19 cellular contexts compared by ENCODE assay signal in the genomic region with DNA sequence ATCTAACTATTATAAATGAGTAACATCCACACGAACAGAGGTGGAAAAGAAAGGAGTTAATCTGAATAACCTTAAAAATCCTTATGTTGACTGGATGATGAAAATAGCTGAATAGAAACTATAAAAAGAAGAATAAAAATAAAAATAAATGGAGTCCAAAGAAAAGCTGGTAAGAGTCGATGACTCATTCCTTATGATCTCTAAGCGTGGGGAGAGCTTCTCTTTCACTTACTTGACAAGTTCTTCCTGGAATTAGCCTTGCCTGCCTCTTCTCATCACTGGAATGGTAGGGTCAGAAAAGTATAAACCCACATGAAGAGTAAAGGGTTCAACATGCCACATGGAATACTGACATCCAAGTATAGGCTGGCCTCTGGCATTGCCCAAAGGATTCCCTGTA.
DNase-seq lines count a peak whose midpoint lies in the region; ATAC-seq and TF ChIP-seq lines count a peak whose summit lies in the region.
"Had no signal": no experiment of that assay in that cellular context is flagged by ENCODE, and none has a peak within 500 bp of the region (broad histone marks: within the 10 kb centered on the region; RNA-seq: fewer than 3 reads in every experiment).

No MANE protein-coding gene starts in this region.

- H3K27ac Mint-ChIP-seq in activated CD8-positive, alpha-beta T cell treated with anti-CD3 and anti-CD28 coated beads for 36 hours, result no peak overlapping the region
- H3K27ac Mint-ChIP-seq: nephron progenitor cell; stimulated activated effector memory CD8-positive, alpha-beta T cell treated with anti-CD3 and anti-CD28 coated beads, Interleukin-12 subunit alpha, Interleukin-12 subunit beta, amount 100 ng/mL, for 72 hours had no signal

- H3K4me3 Mint-ChIP-seq in activated CD8-positive, alpha-beta T cell treated with anti-CD3 and anti-CD28 coated beads for 36 hours, result no peak overlapping the region
- H3K4me3 Mint-ChIP-seq: nephron progenitor cell; stimulated activated effector memory CD8-positive, alpha-beta T cell treated with anti-CD3 and anti-CD28 coated beads, Interleukin-12 subunit alpha, Interleukin-12 subunit beta, amount 100 ng/mL, for 72 hours had no signal

- no peaks in the 10 kb centered on the region for H3K27me3 Mint-ChIP-seq in activated CD8-positive, alpha-beta T cell treated with anti-CD3 and anti-CD28 coated beads for 36 hours

- H3K79me2 ChIP-seq in GM23248 (ENCODE audit: insufficient read depth), result no peaks in the 10 kb centered on the region
- H3K79me2 ChIP-seq: hepatocyte had no signal

- H2AFZ ChIP-seq in GM23248, result no peak overlapping the region
- H2AFZ ChIP-seq: hepatocyte had no signal

- CTCF ChIA-PET in RWPE1 (lab: Yijun Ruan, JAX), result interaction anchor here (0.6 kb wide), 1 partner anchor 471 kb away, joined by 3 read pairs; no protein-coding TSS in a partner anchor
- CTCF ChIA-PET in activated CD8-positive, alpha-beta T cell treated with anti-CD3 and anti-CD28 coated beads for 36 hours (lab: Charles Lee), result no interaction called here

- POLR2A ChIA-PET in RWPE1 (lab: Yijun Ruan, JAX; ENCODE audit: low non-redundant PET), result no interaction called here
- POLR2A ChIA-PET in activated CD8-positive, alpha-beta T cell treated with anti-CD3 and anti-CD28 coated beads for 36 hours (lab: Charles Lee), result no interaction called here

- in situ Hi-C loops in GM23248 (cut with MboI), result no loop called here

- no peak overlapping the region for H3K9ac ChIP-seq in GM23248

- H3F3A ChIP-seq in GM23248 (ENCODE audit: insufficient read depth), result no peaks in the 10 kb centered on the region

- no peaks in the 10 kb centered on the region for H3K4me1 Mint-ChIP-seq in activated CD8-positive, alpha-beta T cell treated with anti-CD3 and anti-CD28 coated beads for 36 hours (ENCODE audit: low read depth)
- H3K4me1 Mint-ChIP-seq: stimulated activated effector memory CD8-positive, alpha-beta T cell treated with anti-CD3 and anti-CD28 coated beads, Interleukin-12 subunit alpha, Interleukin-12 subunit beta, amount 100 ng/mL, for 72 hours had no signal

- 72 to 82% methylated on average over 3 of the region's 3 CpGs for WGBS in GM23248 (ENCODE audit: low coverage in 1 of 2, low lambda C conversion rate in 2 of 2, missing lambda C conversion rate in 2 of 2), 2 experiments

- no peak overlapping the region for H3K4me3 ChIP-seq in GM23248
- H3K4me3 ChIP-seq in epithelial cell of esophagus (ENCODE audit: low read length), result no peak overlapping the region
- H3K4me3 ChIP-seq: body of pancreas, dorsolateral prefrontal cortex, hepatocyte had no signal

- H3K9me2 ChIP-seq in GM23248 (ENCODE audit: insufficient read depth), result no peaks in the 10 kb centered on the region

- no peaks in the 10 kb centered on the region for H4K20me1 ChIP-seq in GM23248 (ENCODE audit: insufficient read depth)

- no peaks in the 10 kb centered on the region for H3K36me3 ChIP-seq in GM23248 (ENCODE audit: low read depth)

- H3K4me2 ChIP-seq in GM23248 (ENCODE audit: unreplicated experiment), result no peak overlapping the region
- H3K4me2 ChIP-seq: hepatocyte had no signal

- H3K36me3 Mint-ChIP-seq in activated CD8-positive, alpha-beta T cell treated with anti-CD3 and anti-CD28 coated beads for 36 hours (ENCODE audit: low read depth), result no peaks in the 10 kb centered on the region
- H3K36me3 Mint-ChIP-seq: stimulated activated effector memory CD8-positive, alpha-beta T cell treated with anti-CD3 and anti-CD28 coated beads, Interleukin-12 subunit alpha, Interleukin-12 subunit beta, amount 100 ng/mL, for 72 hours had no signal

- no peaks in the 10 kb centered on the region for H3K9me3 Mint-ChIP-seq in activated CD8-positive, alpha-beta T cell treated with anti-CD3 and anti-CD28 coated beads for 36 hours
- H3K9me3 Mint-ChIP-seq: nephron progenitor cell had no signal

- ATAC-seq in activated CD8-positive, alpha-beta T cell treated with anti-CD3 and anti-CD28 coated beads for 36 hours, result no peak
- ATAC-seq: body of pancreas; Panc1; stimulated activated effector memory CD8-positive, alpha-beta T cell treated with anti-CD3 and anti-CD28 coated beads, Interleukin-12 subunit alpha, Interleukin-12 subunit beta, amount 100 ng/mL, for 72 hours had no signal

- H3K27ac ChIP-seq in GM23248, result no peak overlapping the region
- H3K27ac ChIP-seq in RWPE1, result no peak overlapping the region
- H3K27ac ChIP-seq: body of pancreas, dorsolateral prefrontal cortex, hepatocyte had no signal

- TF ChIP-seq CTCF in RWPE1 (conservative IDR thresholded peaks at IDR 0.05; ENCODE audit: low read depth) (no peak), epithelial cell of esophagus (IDR thresholded peaks at IDR 0.05; ENCODE audit: insufficient read depth, low read depth, low read length, missing control alignments) (no peak)
- TF ChIP-seq CTCF in activated CD8-positive, alpha-beta T cell treated with anti-CD3 and anti-CD28 coated beads for 36 hours (IDR thresholded peaks at IDR 0.05), result no peak

- H3K9me3 ChIP-seq in GM23248 (ENCODE audit: low read depth), result no peaks in the 10 kb centered on the region
- H3K9me3 ChIP-seq: body of pancreas had no signal

- no peaks in the 10 kb centered on the region for H3K27me3 ChIP-seq in GM23248 (replicated peaks; ENCODE audit: insufficient read depth)
- H3K27me3 ChIP-seq: body of pancreas, dorsolateral prefrontal cortex, hepatocyte had no signal

- intact Hi-C loops in head of caudate nucleus (cut with DNase I), result no loop called here
- intact Hi-C loops in activated CD8-positive, alpha-beta T cell treated with anti-CD3 and anti-CD28 coated beads for 36 hours (cut with micrococcal nuclease), result no loop called here

- H3K4me1 ChIP-seq in GM23248 (ENCODE audit: insufficient read depth), result peaks cover 11% of the 10 kb centered on the region
- H3K4me1 ChIP-seq: body of pancreas had no signal

- DNase-seq in GM23248, result peak; percentile 60
- peak; percentile 15 for DNase-seq in RWPE1 (ENCODE audit: low spot score)
- DNase-seq in epithelial cell of esophagus (ENCODE audit: low read depth), result peak; percentile 62
- DNase-seq in non-pigmented ciliary epithelial cell (ENCODE audit: low read depth), result peak; percentile 58
- DNase-seq in head of caudate nucleus, result no peak
- no peak for DNase-seq in COLO668 (lab: John Stamatoyannopoulos, UW; ENCODE audit: unreplicated experiment)
- DNase-seq in stimulated activated CD4-positive, alpha-beta T cell treated with anti-CD3 and anti-CD28 coated beads, Interleukin-4, amount 100 ng/mL, for 24 hours, result no peak
- no peak for DNase-seq in activated CD8-positive, alpha-beta T cell treated with anti-CD3 and anti-CD28 coated beads for 36 hours
- DNase-seq: activated naive CD4-positive, alpha-beta T cell treated with anti-CD3 and anti-CD28 coated beads, Interleukin-2, amount 50 U/mL, for 16 hours; body of pancreas; dorsolateral prefrontal cortex; erythroblast; GF-D8; kidney; NCI-H1436 treated with DMSO at 0.1 percent for 48 hours; nephron progenitor cell had no signal

Comparison
In these comparisons a context has a peak if more than half of its experiments do, and no peak if none do; other contexts are left out.
1. DNase-seq: peak in GM23248 (single experiment), RWPE1 (single experiment), epithelial cell of esophagus (single experiment) and non-pigmented ciliary epithelial cell (single experiment); none in head of caudate nucleus (0 of 42), COLO668 (single experiment), stimulated activated CD4-positive, alpha-beta T cell treated with anti-CD3 and anti-CD28 coated beads, Interleukin-4, amount 100 ng/mL, for 24 hours (single experiment) and activated CD8-positive, alpha-beta T cell treated with anti-CD3 and anti-CD28 coated beads for 36 hours (single experiment).